8 cellular contexts compared by ENCODE assay signal in genomic region chr7:107170051-107170661, GRCh38. TPM values are rescaled to one million over a fixed set of nuclear protein-coding genes. Genes with fewer than 3 reads are reported as not detected.
DNase-seq lines count a peak whose midpoint lies in the region; ATAC-seq and TF ChIP-seq lines count a peak whose summit lies in the region.

No MANE protein-coding gene starts in this region.

- peak overlapping the region; percentile 95 for H3K4me3 Mint-ChIP-seq in activated CD4-positive, alpha-beta T cell treated with anti-CD3 and anti-CD28 coated beads, Interleukin-2, amount 10 ng/mL, durations not matched to agents 7 days and 5 days

- H3K27me3 ChIP-seq in ascending aorta (no peaks in the 10 kb centered on the region), layer of hippocampus (ENCODE audit: control insufficient read depth, insufficient read depth, low read length) (no peaks in the 10 kb centered on the region), thyroid gland (no peaks in the 10 kb centered on the region)

- H3K36me3 ChIP-seq in ascending aorta (no peaks in the 10 kb centered on the region), thyroid gland (no peaks in the 10 kb centered on the region)

- no peak for TF ChIP-seq CTCF in ascending aorta (IDR thresholded peaks at IDR 0.05)
- TF ChIP-seq CTCF in thyroid gland (IDR thresholded peaks at IDR 0.05): no peak

- H3K4me3 ChIP-seq in ascending aorta (peak overlapping the region; percentile 81 to 94), thyroid gland (replicated peaks in 1 of 3) (peak overlapping the region in 2 of 3 donors; percentile 21 to 83)

- DNase-seq in activated CD4-positive, alpha-beta T cell treated with anti-CD3 and anti-CD28 coated beads, Interleukin-2, amount 10 ng/mL, durations not matched to agents 7 days and 5 days: no peak
- DNase-seq in activated CD4-positive, alpha-beta T cell treated with anti-CD3 and anti-CD28 coated beads for 4 hours: no peak
- no peak for DNase-seq in ascending aorta (ENCODE audit: low spot score in 2 of 2)
- no peak for DNase-seq in thyroid gland
- no peak for DNase-seq in T1000 (lab: John Stamatoyannopoulos, UW)
- no peak for DNase-seq in NCI-H82 (lab: John Stamatoyannopoulos, UW)

- 2% methylated on average over 10 of the region's 10 CpGs for WGBS in thyroid gland, 2 donors

- intact Hi-C loops in ascending aorta (cut with DNase I): loop anchor here (10.0 kb wide), 1 partner anchor 705 kb away; no protein-coding TSS in a partner anchor
- intact Hi-C loops in thyroid gland (cut with DNase I): no loop called here

- H3K36me3 Mint-ChIP-seq in activated CD4-positive, alpha-beta T cell treated with anti-CD3 and anti-CD28 coated beads, Interleukin-2, amount 10 ng/mL, durations not matched to agents 7 days and 5 days (ENCODE audit: low read depth): peaks cover 10% of the 10 kb centered on the region

- no peak for TF ChIP-seq POLR2A in thyroid gland (IDR thresholded peaks at IDR 0.05)

- peak overlapping the region; percentile 99 for H3K27ac Mint-ChIP-seq in activated CD4-positive, alpha-beta T cell treated with anti-CD3 and anti-CD28 coated beads, Interleukin-2, amount 10 ng/mL, durations not matched to agents 7 days and 5 days

- POLR2A ChIA-PET in activated CD4-positive, alpha-beta T cell treated with anti-CD3 and anti-CD28 coated beads, Interleukin-2, amount 10 ng/mL, durations not matched to agents 7 days and 5 days (lab: Charles Lee): interaction anchor here (2.1 kb wide), 1 partner anchor 573 kb away, joined by 10 read pairs; the partner anchor contains the start of gene CBLL1

- H3K9me3 ChIP-seq in ascending aorta: no peaks in the 10 kb centered on the region
- no peaks in the 10 kb centered on the region for H3K9me3 ChIP-seq in thyroid gland

- ATAC-seq in HG02840 (IDR thresholded peaks at IDR 0.05; ENCODE audit: low FRiP score, unreplicated experiment): no peak

- peaks cover 2 to 33% of the 10 kb centered on the region in 2 donors for H3K4me1 ChIP-seq in ascending aorta
- H3K4me1 ChIP-seq in thyroid gland: peaks cover 39 to 43% of the 10 kb centered on the region in 2 donors

- CTCF ChIA-PET in activated CD4-positive, alpha-beta T cell treated with anti-CD3 and anti-CD28 coated beads, Interleukin-2, amount 10 ng/mL, durations not matched to agents 7 days and 5 days (lab: Charles Lee): interaction anchor here (1.5 to 1.9 kb wide), 2 partner anchors 20 to 573 kb away, joined by 5 to 8 read pairs; partner anchors contain the start of gene CBLL1

- peaks cover 3% of the 10 kb centered on the region for H3K27me3 Mint-ChIP-seq in activated CD4-positive, alpha-beta T cell treated with anti-CD3 and anti-CD28 coated beads, Interleukin-2, amount 10 ng/mL, durations not matched to agents 7 days and 5 days

- H3K27ac ChIP-seq in ascending aorta (peak overlapping the region; percentile 94 to 100), layer of hippocampus (ENCODE audit: low read depth, low read length) (peak overlapping the region; percentile 98), thyroid gland (peak overlapping the region; percentile 70 to 99 (median 97))

- no peaks in the 10 kb centered on the region for H3K9me3 Mint-ChIP-seq in activated CD4-positive, alpha-beta T cell treated with anti-CD3 and anti-CD28 coated beads, Interleukin-2, amount 10 ng/mL, durations not matched to agents 7 days and 5 days

- H3K4me1 Mint-ChIP-seq in activated CD4-positive, alpha-beta T cell treated with anti-CD3 and anti-CD28 coated beads, Interleukin-2, amount 10 ng/mL, durations not matched to agents 7 days and 5 days: peaks cover 54% of the 10 kb centered on the region

RNA-seq across cellular contexts. Expression of gene HBP1, which starts 1.4 kb away (rescaled TPM):
- 10 to 100 TPM; 34.4 to 34.8 TPM for total RNA-seq in activated CD4-positive, alpha-beta T cell treated with anti-CD3 and anti-CD28 coated beads, Interleukin-2, amount 10 ng/mL, durations not matched to agents 7 days and 5 days
- total RNA-seq in ascending aorta (62.2 TPM), thyroid gland (100 to 1,000 TPM; 111 to 182 (median 154) TPM)
